8 cellular contexts compared by ENCODE assay signal in genomic region chr6:89081423-89082322, GRCh38.
A peak's percentile ranks its signal among the peaks of the same experiment; 100 is the strongest.
DNase-seq lines count a peak whose midpoint lies in the region; ATAC-seq lines count a peak whose summit lies in the region.

No MANE protein-coding gene starts in this region.

- DNase-seq in AG08396 (ENCODE audit: low spot score): peak; percentile 95
- peak; percentile 92 for DNase-seq in NCI-H226
- DNase-seq in activated CD4-positive, CD25-positive, alpha-beta regulatory T cell (lab: John Stamatoyannopoulos, UW): peak; percentile 97 to 98 (median 98)
- peak; percentile 97 for DNase-seq in central memory CD4-positive, alpha-beta T cell
- DNase-seq in islet precursor cell: peak; percentile 97
- peak; percentile 99 for DNase-seq in stimulated activated CD4-positive, alpha-beta T cell treated with anti-CD3 and anti-CD28 coated beads, Interleukin-12 subunit alpha, Interleukin-12 subunit beta, amount 100 ng/mL, for 4 hours

- ATAC-seq in GM18907 (IDR thresholded peaks at IDR 0.05; ENCODE audit: unreplicated experiment) (peak; percentile 65), HG03175 (IDR thresholded peaks at IDR 0.05; ENCODE audit: unreplicated experiment) (peak; percentile 64)

Comparison
In these comparisons a context has a peak if more than half of its experiments do, and no peak if none do; other contexts are left out.
1. Peak in every context shown above with its lines: DNase-seq and ATAC-seq.